Comparison of ENCODE assay signal across 1 cellular context in the genomic region with DNA sequence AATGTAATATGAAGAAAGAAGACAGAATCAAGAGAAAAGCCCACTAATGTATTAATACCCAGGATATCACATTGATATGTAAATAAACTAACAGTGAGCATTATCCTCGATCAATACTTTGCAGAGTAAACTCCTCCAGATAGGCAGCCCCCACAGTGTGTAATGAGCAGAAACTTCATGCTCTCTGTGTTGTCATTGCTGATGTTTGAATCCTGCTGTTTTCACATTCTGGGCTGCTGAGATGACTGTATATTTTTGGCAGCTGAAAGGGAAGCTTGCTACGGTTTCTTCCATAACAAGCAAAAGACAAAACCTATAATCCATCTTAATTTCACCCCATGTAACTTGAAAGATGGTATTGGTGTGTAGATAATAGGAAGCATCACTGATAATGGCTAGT.
TF ChIP-seq lines count a peak whose summit lies in the region.

No MANE protein-coding gene starts in this region.

TF ChIP-seq in endothelial cell of umbilical vein, 7 proteins besides CTCF, POLR2A, EP300 and RAD21:
- TF ChIP-seq POLR2AphosphoS5 (IDR thresholded peaks at IDR 0.05; ENCODE audit: insufficient read depth, low read depth, low read length) (no peak), EZH2 (IDR thresholded peaks at IDR 0.05; ENCODE audit: borderline replicate concordance, low read depth, low read length, severe bottlenecking) (no peak), FOS (IDR thresholded peaks at IDR 0.05; ENCODE audit: borderline replicate concordance, insufficient read depth, low read length) (no peak)
TF ChIP-seq in endothelial cell of umbilical vein: peak in this region for 0.
